Comparison of ENCODE assay signal across 1 cellular context in genomic region chr20:46363874-46364669, GRCh38.
A peak's percentile ranks its signal among the peaks of the same experiment; 100 is the strongest.
TF ChIP-seq lines count a peak whose summit lies in the region.

No MANE protein-coding gene starts in this region.

TF ChIP-seq in HepG2, 621 proteins besides CTCF, POLR2A, EP300 and RAD21 (continued from another document and continues in another):
- peak; percentile 99 for TF ChIP-seq ARID4A (CRISPR knock-in tag; IDR thresholded peaks at IDR 0.05; ENCODE audit: borderline replicate concordance)
- TF ChIP-seq ATM (IDR thresholded peaks at IDR 0.05; ENCODE audit: borderline replicate concordance), result no peak
- TF ChIP-seq PREB (CRISPR knock-in tag; IDR thresholded peaks at IDR 0.05), result no peak
- no peak for TF ChIP-seq ZNF510 (CRISPR knock-in tag; IDR thresholded peaks at IDR 0.05; ENCODE audit: low read depth)
- TF ChIP-seq ZIK1 (CRISPR knock-in tag; IDR thresholded peaks at IDR 0.05; ENCODE audit: borderline replicate concordance, low read depth), result peak; percentile 95
- TF ChIP-seq TRIM24 (CRISPR knock-in tag; IDR thresholded peaks at IDR 0.05), result 0 out of 2 replicates have a peak, but pooled peaks have one; percentile 21
- peak; percentile 84; the same call in 1 of the 2 replicates for TF ChIP-seq CHCHD3 (CRISPR knock-in tag; IDR thresholded peaks at IDR 0.05)
- TF ChIP-seq SIN3A (IDR thresholded peaks at IDR 0.05; ENCODE audit: borderline replicate concordance, low read depth, low read length), result peak; percentile 95
- no peak for TF ChIP-seq RNF219 (CRISPR knock-in tag; IDR thresholded peaks at IDR 0.05)
- TF ChIP-seq RELA (CRISPR knock-in tag; IDR thresholded peaks at IDR 0.05), result peak; percentile 75; the same call in 1 of the 2 replicates
- TF ChIP-seq STAT6 (CRISPR knock-in tag; IDR thresholded peaks at IDR 0.05; ENCODE audit: borderline replicate concordance), result no peak; the same call in 1 of the 2 replicates
- peak; percentile 63; the same call in 1 of the 2 replicates for TF ChIP-seq MIER2 (CRISPR knock-in tag; IDR thresholded peaks at IDR 0.05)
- TF ChIP-seq SRY (CRISPR knock-in tag; IDR thresholded peaks at IDR 0.05), result peak; percentile 94
- peak; percentile 8; the same call in 1 of the 2 replicates for TF ChIP-seq ZNF740 (CRISPR knock-in tag; IDR thresholded peaks at IDR 0.05)
- peak; percentile 64 for TF ChIP-seq ZNF549 (CRISPR knock-in tag; IDR thresholded peaks at IDR 0.05)
- TF ChIP-seq ZNF709 (CRISPR knock-in tag; IDR thresholded peaks at IDR 0.05), result peak; percentile 86; the same call in 1 of the 2 replicates
- no peak for TF ChIP-seq EHMT2 (IDR thresholded peaks at IDR 0.05; ENCODE audit: borderline replicate concordance, low read depth, low read length)
- TF ChIP-seq ZNF24 (IDR thresholded peaks at IDR 0.05), result peak; percentile 16; the same call in 1 of the 2 replicates
- peak; percentile 49; the same call in 1 of the 2 replicates for TF ChIP-seq ZBTB33 (CRISPR knock-in tag; IDR thresholded peaks at IDR 0.05)
- TF ChIP-seq ZFP36L2 (CRISPR knock-in tag; IDR thresholded peaks at IDR 0.05), result no peak; the same call in 1 of the 2 replicates
- TF ChIP-seq ZNF552 (CRISPR knock-in tag; IDR thresholded peaks at IDR 0.05; ENCODE audit: borderline replicate concordance), result peak; percentile 93; the same call in 1 of the 2 replicates
- no peak for TF ChIP-seq SOX6 (IDR thresholded peaks at IDR 0.05)
- peak; percentile 86 for TF ChIP-seq SOX6 (CRISPR knock-in tag; IDR thresholded peaks at IDR 0.05)
- peak; percentile 93 for TF ChIP-seq PHF20 (CRISPR knock-in tag; IDR thresholded peaks at IDR 0.05)
- TF ChIP-seq ZNF256 (CRISPR knock-in tag; conservative IDR thresholded peaks at IDR 0.05), result peak; percentile 83
- peak; percentile 62 for TF ChIP-seq NFYC (CRISPR knock-in tag; IDR thresholded peaks at IDR 0.05)
- 0 out of 2 replicates have a peak, but pooled peaks have one; percentile 63 for TF ChIP-seq E2F2 (CRISPR knock-in tag; IDR thresholded peaks at IDR 0.05; ENCODE audit: borderline replicate concordance)
- TF ChIP-seq GATAD1 (CRISPR knock-in tag; IDR thresholded peaks at IDR 0.05), result peak; percentile 94
- TF ChIP-seq ZSCAN5A (CRISPR knock-in tag; IDR thresholded peaks at IDR 0.05; ENCODE audit: borderline replicate concordance), result peak; percentile 98
- TF ChIP-seq ELF4 (CRISPR knock-in tag; IDR thresholded peaks at IDR 0.05; ENCODE audit: borderline replicate concordance), result peak; percentile 91
- peak; percentile 93 to 96 for TF ChIP-seq HMGXB4 (CRISPR knock-in tag; IDR thresholded peaks at IDR 0.05; ENCODE audit: borderline replicate concordance in 1 of 2, low read depth in 1 of 2)
- TF ChIP-seq ZBTB44 (CRISPR knock-in tag; IDR thresholded peaks at IDR 0.05), result peak; percentile 85
- TF ChIP-seq ZFP1 (CRISPR knock-in tag; IDR thresholded peaks at IDR 0.05), result peak; percentile 64; the same call in 1 of the 2 replicates
- no peak for TF ChIP-seq ZNF12 (CRISPR knock-in tag; IDR thresholded peaks at IDR 0.05)
- no peak; the same call in 1 of the 2 replicates for TF ChIP-seq CENPBD1 (CRISPR knock-in tag; IDR thresholded peaks at IDR 0.05; ENCODE audit: borderline replicate concordance, low read depth)
- peak; percentile 92; the same call in 1 of the 2 replicates for TF ChIP-seq ZNF784 (CRISPR knock-in tag; IDR thresholded peaks at IDR 0.05; ENCODE audit: borderline replicate concordance)
- peak; percentile 95 for TF ChIP-seq ZNF138 (CRISPR knock-in tag; IDR thresholded peaks at IDR 0.05; ENCODE audit: low read depth)
- TF ChIP-seq ZNF746 (CRISPR knock-in tag; IDR thresholded peaks at IDR 0.05), result peak; percentile 84
